ENCODE assay signal across 17 cellular contexts in the genomic region with DNA sequence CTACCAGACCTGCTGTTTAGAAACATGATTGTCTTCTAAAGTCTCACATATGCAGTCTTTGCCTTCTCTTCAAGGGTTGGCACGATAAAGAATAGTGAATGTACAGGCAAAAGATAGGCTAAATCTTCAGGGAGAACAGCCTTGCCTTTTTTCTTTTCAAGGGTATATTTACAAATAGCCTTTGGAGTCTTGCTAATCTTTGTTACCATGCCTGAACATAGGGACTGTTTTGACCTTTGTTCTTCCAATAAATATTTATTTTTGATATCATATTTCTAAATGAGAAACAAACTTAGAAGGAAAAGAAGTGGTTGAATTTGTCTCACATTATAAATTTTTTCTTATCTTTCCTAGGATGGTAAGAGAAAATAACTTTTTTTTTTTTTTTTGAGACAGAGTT. TPM values are rescaled to one million over a fixed set of nuclear protein-coding genes. Genes with fewer than 3 reads are reported as not detected.
DNase-seq lines count a peak whose midpoint lies in the region; ATAC-seq and TF ChIP-seq lines count a peak whose summit lies in the region.
"Had no signal": no experiment of that assay in that cellular context is flagged by ENCODE, and none has a peak within 500 bp of the region (broad histone marks: within the 10 kb centered on the region; RNA-seq: fewer than 3 reads in every experiment).

No MANE protein-coding gene starts in this region.

- H3K4me2 ChIP-seq in PC-3 (ENCODE audit: low read length) (no peak overlapping the region), trophoblast cell (ENCODE audit: low read length) (no peak overlapping the region), H9 (ENCODE audit: insufficient read depth, insufficient read length, low read length) (no peak overlapping the region)
- H3K4me2 ChIP-seq: BLaER1 had no signal

- peaks cover 1% of the 10 kb centered on the region for H3K79me1 ChIP-seq in trophoblast cell (ENCODE audit: low read length)
- H3K79me1 ChIP-seq in H9 (ENCODE audit: insufficient read depth, low read depth, low read length, poor library complexity, severe bottlenecking): no peaks in the 10 kb centered on the region

- DNase-seq in PC-3 (no peak), transverse colon (no peak), trophoblast cell (no peak), EL (no peak), H9 (no peak)
- DNase-seq: CD4-positive, alpha-beta memory T cell; DMS153; DND-41; KBM-7 had no signal

- H3T11ph ChIP-seq in H9 (ENCODE audit: low read length): no peak overlapping the region

- H2BK15ac ChIP-seq in H9 (ENCODE audit: low read depth, low read length): no peak overlapping the region

- no peak overlapping the region for H3K27ac Mint-ChIP-seq in H9
- H3K27ac Mint-ChIP-seq: CD14-positive monocyte, IgD-negative memory B cell had no signal

- 80 to 90% methylated on average over 1 of the region's 1 CpG for WGBS in transverse colon (ENCODE audit: low coverage in 1 of 2), 2 donors
- WGBS in trophoblast cell (ENCODE audit: extremely low coverage, insufficient coverage, insufficient read length): no CpG with 5 or more reads among the region's 1 CpG
- no CpG with 5 or more reads among the region's 1 CpG for WGBS in H9 (ENCODE audit: extremely low coverage, insufficient read length, low lambda C conversion rate)

- no peak overlapping the region for H2AFZ ChIP-seq in PC-3 (ENCODE audit: low read length)
- no peak overlapping the region for H2AFZ ChIP-seq in trophoblast cell (ENCODE audit: insufficient read depth, low read length, poor library complexity)
- no peak overlapping the region for H2AFZ ChIP-seq in H9 (ENCODE audit: low read length)

- no peaks in the 10 kb centered on the region for H3F3A ChIP-seq in PC-3 (ENCODE audit: low read length, unreplicated experiment)

- no peaks in the 10 kb centered on the region for H3K27me3 ChIP-seq in PC-3 (ENCODE audit: low read length)
- H3K27me3 ChIP-seq in mucosa of rectum (ENCODE audit: control insufficient read depth in 2 of 2, insufficient read depth in 2 of 2, low read length in 2 of 2): no peaks in the 10 kb centered on the region
- no peaks in the 10 kb centered on the region for H3K27me3 ChIP-seq in transverse colon
- H3K27me3 ChIP-seq in trophoblast cell (ENCODE audit: insufficient read depth, low read length): no peaks in the 10 kb centered on the region
- no peaks in the 10 kb centered on the region for H3K27me3 ChIP-seq in H9 (ENCODE audit: insufficient read depth, low read length)
- H3K27me3 ChIP-seq: BLaER1 had no signal

- no peak overlapping the region for H3K4me3 Mint-ChIP-seq in H9
- H3K4me3 Mint-ChIP-seq: CD14-positive monocyte; CD4-positive, alpha-beta memory T cell; IgD-negative memory B cell had no signal

- H3K9me3 Mint-ChIP-seq in H9: no peaks in the 10 kb centered on the region
- H3K9me3 Mint-ChIP-seq: CD14-positive monocyte; CD4-positive, alpha-beta memory T cell; IgD-negative memory B cell had no signal

- CTCF ChIA-PET in HEK293 (lab: Yijun Ruan, JAX): interaction anchor here (0.7 to 1.2 kb wide), 3 partner anchors 56 to 203 kb away, joined by 3 to 4 read pairs (median 3); no protein-coding TSS in a partner anchor
- CTCF ChIA-PET in PC-3 (lab: Charles Lee): interaction anchor here (1.8 kb wide), 1 partner anchor 204 kb away, joined by 5 read pairs; no protein-coding TSS in a partner anchor

- no peaks in the 10 kb centered on the region for H4K20me1 ChIP-seq in PC-3 (ENCODE audit: low read length)
- H4K20me1 ChIP-seq in H9 (ENCODE audit: control insufficient read depth, insufficient read depth, insufficient read length): no peaks in the 10 kb centered on the region
- H4K20me1 ChIP-seq: BLaER1 had no signal

- H2BK20ac ChIP-seq in H9 (ENCODE audit: low read depth, low read length, poor library complexity, severe bottlenecking): no peak overlapping the region

- H3K23ac ChIP-seq in trophoblast cell (ENCODE audit: low read length) (no peak overlapping the region), H9 (ENCODE audit: insufficient read length, low read depth, low read length) (no peak overlapping the region)

- no peak for TF ChIP-seq POLR2A in transverse colon (IDR thresholded peaks at IDR 0.05)

- H3K36me3 ChIP-seq in HEK293 (ENCODE audit: control insufficient read depth in 2 of 2, insufficient read depth in 1 of 2, low read length in 2 of 2) (no peaks in the 10 kb centered on the region), PC-3 (ENCODE audit: low read depth, low read length) (no peaks in the 10 kb centered on the region), mucosa of rectum (ENCODE audit: control insufficient read depth in 2 of 2, insufficient read depth in 2 of 2, low read length in 2 of 2) (peaks cover 0 to 4% of the 10 kb centered on the region in 2 donors), transverse colon (no peaks in the 10 kb centered on the region), trophoblast cell (ENCODE audit: control insufficient read depth in 1 of 2, insufficient read depth in 2 of 2, low read length in 2 of 2) (peaks cover 0 to 1% of the 10 kb centered on the region in 2 experiments)
- H3K36me3 ChIP-seq: HAP-1 had no signal

- H3K14ac ChIP-seq in trophoblast cell (ENCODE audit: low read length) (no peak overlapping the region), H9 (ENCODE audit: insufficient read depth, low read length) (no peak overlapping the region)

- POLR2A ChIA-PET in HEK293 (lab: Yijun Ruan, JAX): interaction anchor here (0.8 to 2.1 kb wide), 2 partner anchors 8 to 32 kb away, joined by 3 to 6 read pairs; no protein-coding TSS in a partner anchor
- POLR2A ChIA-PET in PC-3 (lab: Charles Lee; ENCODE audit: unreplicated experiment): no interaction called here

- TF ChIP-seq CTCF in HEK293 (tag by site-specific recombination; IDR thresholded peaks at IDR 0.05): no peak
- TF ChIP-seq CTCF in PC-3 (conservative IDR thresholded peaks at IDR 0.05; ENCODE audit: low read depth, low read length): no peak
- TF ChIP-seq CTCF in transverse colon (IDR thresholded peaks at IDR 0.05): no peak
- TF ChIP-seq CTCF in H9 (conservative IDR thresholded peaks at IDR 0.05): no peak

- H3K9me2 ChIP-seq in PC-3 (replicated peaks; ENCODE audit: low read length): no peaks in the 10 kb centered on the region

- intact Hi-C loops in PC-3 (cut with micrococcal nuclease) (no loop called here), transverse colon (cut with DNase I; ENCODE audit: low total_unique reads) (loop anchor here (2.0 kb wide), 1 partner anchor 56 kb away; no protein-coding TSS in a partner anchor)

- no peak overlapping the region for H2BK12ac ChIP-seq in trophoblast cell (ENCODE audit: low read length)
- H2BK12ac ChIP-seq in H9 (ENCODE audit: insufficient read length, low read depth, low read length): no peak overlapping the region

- no peak overlapping the region for H2BK120ac ChIP-seq in trophoblast cell (ENCODE audit: insufficient read depth, low read length, poor library complexity)
- H2BK120ac ChIP-seq in H9 (ENCODE audit: low read depth, low read length, poor library complexity, severe bottlenecking): no peak overlapping the region

- peaks cover 4% of the 10 kb centered on the region for H3K23me2 ChIP-seq in H9 (ENCODE audit: insufficient read length, low read depth, low read length, poor library complexity, severe bottlenecking)

- ATAC-seq in PC-3: no peak
- ATAC-seq: HepG2 had no signal

- no TSS peak for BruUV-seq in PC-3 (replicated peaks; lab: Mats Ljungman, UMichigan)

- no peaks in the 10 kb centered on the region for H3K27me3 Mint-ChIP-seq in H9 (ENCODE audit: low read depth)
- H3K27me3 Mint-ChIP-seq: CD4-positive, alpha-beta memory T cell; IgD-negative memory B cell had no signal

- H3K56ac ChIP-seq in H9 (ENCODE audit: insufficient read length, low read depth, low read length): no peak overlapping the region

- H4K12ac ChIP-seq in trophoblast cell (ENCODE audit: low read depth, low read length): no peak overlapping the region

- H4K5ac ChIP-seq in H9 (ENCODE audit: insufficient read length, low read depth, low read length): no peak overlapping the region

- H4K91ac ChIP-seq in trophoblast cell (ENCODE audit: low read depth, low read length): no peak overlapping the region
- H4K91ac ChIP-seq in H9 (ENCODE audit: insufficient read length, low read depth, low read length): no peak overlapping the region

- H3K4me1 ChIP-seq in HEK293 (ENCODE audit: control insufficient read depth, insufficient read depth, low read length) (peaks cover 14% of the 10 kb centered on the region), PC-3 (ENCODE audit: insufficient read depth, low read length) (peaks cover 34% of the 10 kb centered on the region), mucosa of rectum (ENCODE audit: control insufficient read depth in 2 of 2, insufficient read depth in 2 of 2, low read length in 2 of 2) (peaks cover 10 to 13% of the 10 kb centered on the region in 2 donors), transverse colon (peaks cover 10 to 33% (median 18%) of the 10 kb centered on the region in 4 donors), trophoblast cell (ENCODE audit: control insufficient read depth in 1 of 2, insufficient read depth in 2 of 2, low read length in 2 of 2) (peaks cover 0 to 4% of the 10 kb centered on the region in 2 experiments), H9 (ENCODE audit: insufficient read depth, low read length) (no peaks in the 10 kb centered on the region)
- H3K4me1 ChIP-seq: BLaER1 had no signal

- H3K79me2 ChIP-seq in PC-3 (ENCODE audit: low read length): no peaks in the 10 kb centered on the region
- no peaks in the 10 kb centered on the region for H3K79me2 ChIP-seq in trophoblast cell (ENCODE audit: control insufficient read depth, insufficient read depth, low read length, poor library complexity)
- H3K79me2 ChIP-seq in H9 (ENCODE audit: insufficient read depth, low read length): 0 out of 2 replicates have a peak, but pooled peaks cover 2% of the 10 kb centered on the region

- H3K18ac ChIP-seq in trophoblast cell (ENCODE audit: low read length): no peak overlapping the region
- H3K18ac ChIP-seq in H9 (ENCODE audit: insufficient read length, low read depth, low read length): no peak overlapping the region

- H3K36me3 Mint-ChIP-seq in H9 (ENCODE audit: insufficient read depth in 1 of 3, low read depth in 3 of 3): no peaks in the 10 kb centered on the region
- H3K36me3 Mint-ChIP-seq: CD14-positive monocyte had no signal

- no peak overlapping the region for H2AK5ac ChIP-seq in trophoblast cell (ENCODE audit: low read length)
- H2AK5ac ChIP-seq in H9 (ENCODE audit: insufficient read length, low read length): no peak overlapping the region

- peaks cover 20 to 34% of the 10 kb centered on the region in 2 experiments for H3K4me1 Mint-ChIP-seq in H9

- no peaks in the 10 kb centered on the region for H3K9me3 ChIP-seq in HEK293 (ENCODE audit: control insufficient read depth, insufficient read depth, low read depth, low read length)
- H3K9me3 ChIP-seq in PC-3 (ENCODE audit: low read length): no peaks in the 10 kb centered on the region
- H3K9me3 ChIP-seq in mucosa of rectum (ENCODE audit: control insufficient read depth in 2 of 2, low read length in 2 of 2): no peaks in the 10 kb centered on the region
- no peaks in the 10 kb centered on the region for H3K9me3 ChIP-seq in transverse colon
- no peaks in the 10 kb centered on the region for H3K9me3 ChIP-seq in trophoblast cell (ENCODE audit: insufficient read depth, low read depth, low read length)
- H3K9me3 ChIP-seq in H9 (ENCODE audit: control insufficient read depth, low read depth, low read length): no peaks in the 10 kb centered on the region
- H3K9me3 ChIP-seq: A549, BLaER1, HAP-1 had no signal

- TF ChIP-seq EP300 in transverse colon (IDR thresholded peaks at IDR 0.05; ENCODE audit: low read depth): no peak

- H3K9ac ChIP-seq in PC-3 (ENCODE audit: low read length): no peak overlapping the region
- no peak overlapping the region for H3K9ac ChIP-seq in mucosa of rectum (ENCODE audit: low read depth in 1 of 2, low read length in 2 of 2)
- no peak overlapping the region for H3K9ac ChIP-seq in trophoblast cell (ENCODE audit: low read length)
- H3K9ac ChIP-seq in H9 (ENCODE audit: extremely low read depth, insufficient read length, low read length): no peak overlapping the region
- H3K9ac ChIP-seq: BLaER1 had no signal

- H4K8ac ChIP-seq in trophoblast cell (ENCODE audit: low read depth, low read length): no peak overlapping the region
- H4K8ac ChIP-seq in H9 (replicated peaks; ENCODE audit: insufficient read length, low read depth, low read length): no peak overlapping the region

- no peak overlapping the region for H3K4me3 ChIP-seq in HEK293 (ENCODE audit: low read depth, low read length)
- H3K4me3 ChIP-seq in PC-3 (ENCODE audit: low read length): no peak overlapping the region
- no peak overlapping the region for H3K4me3 ChIP-seq in mucosa of rectum (ENCODE audit: low read length in 2 of 2)
- H3K4me3 ChIP-seq in transverse colon: no peak overlapping the region
- no peak overlapping the region for H3K4me3 ChIP-seq in trophoblast cell (ENCODE audit: low read depth, low read length)
- H3K4me3 ChIP-seq: A549, BLaER1, HAP-1 had no signal

- H2BK5ac ChIP-seq in trophoblast cell (ENCODE audit: low read depth, low read length, poor library complexity): no peak overlapping the region
- H2BK5ac ChIP-seq in H9 (ENCODE audit: insufficient read length, low read length): no peak overlapping the region

- in situ Hi-C loops in transverse colon (cut with MboI; ENCODE audit: low pct_ligation_motif_present in 1 of 4, low pct_unique_long_range_greater_than_20kb in 1 of 4, low sequenced_read_pairs in 3 of 4): no loop called here

- H3K27ac ChIP-seq in HEK293 (ENCODE audit: extremely low read depth, low read depth, low read length) (peak overlapping the region; percentile 68; the same call in 1 of the 2 replicates), PC-3 (ENCODE audit: low read length) (peak overlapping the region; percentile 58), mucosa of rectum (ENCODE audit: low read depth in 2 of 2, low read length in 2 of 2) (peak overlapping the region; percentile 39 to 52), transverse colon (peak overlapping the region; percentile 69 to 83 (median 76)), trophoblast cell (ENCODE audit: low read depth, low read length) (no peak overlapping the region), H9 (ENCODE audit: insufficient read length, low read depth, low read length) (no peak overlapping the region)
- H3K27ac ChIP-seq: A549, BLaER1 had no signal

- H3K4ac ChIP-seq in trophoblast cell (ENCODE audit: low read depth, low read length) (no peak overlapping the region), H9 (ENCODE audit: low read depth, low read length) (no peak overlapping the region)

RNA-seq across cellular contexts. Expression of a gene that starts 12.7 kb away (rescaled TPM):
- total RNA-seq in PC-3 (2014; rRNA removed) (15.2 and 21.7 TPM in 2 replicates), transverse colon (10 to 100 TPM; 18.3 to 27.0 (median 24.6) TPM), H9 (2021) (19.6 and 21.2 TPM in 2 replicates)
- 19.5 and 19.8 TPM in 2 replicates for polyA plus RNA-seq in trophoblast cell (2013)

RNA-seq across cellular contexts. Expression of a gene that starts 30.9 kb away (rescaled TPM):
- 0.87 and 3.1 TPM in 2 replicates for total RNA-seq in PC-3 (2014; rRNA removed)
- total RNA-seq in transverse colon: 10 to 100 TPM in 3 of 4 donors, 1 to 10 TPM in 1; 7.9 to 52.4 (median 16.2) TPM
- polyA plus RNA-seq in trophoblast cell (2013): 6.5 and 6.9 TPM in 2 replicates
- 11.3 and 11.6 TPM in 2 replicates for total RNA-seq in H9 (2021)
- total RNA-seq: CD4-positive, alpha-beta memory T cell had no signal
- polyA plus RNA-seq: CD14-positive monocyte; CD4-positive, alpha-beta memory T cell; IgD-negative memory B cell had no signal

Comparison
In these comparisons a context has a peak if more than half of its experiments do, and no peak if none do; other contexts are left out.
1. H3K27ac ChIP-seq: peak in HEK293 (single experiment), PC-3 (single experiment), mucosa of rectum (2 of 2) and transverse colon (4 of 4); none in trophoblast cell (single experiment) and H9 (single experiment).